Comparison of ENCODE assay signal across 10 cellular contexts in genomic region chr5:143536364-143536763, GRCh38.
DNase-seq lines count a peak whose midpoint lies in the region; ATAC-seq and TF ChIP-seq lines count a peak whose summit lies in the region.
"Had no signal": no experiment of that assay in that cellular context is flagged by ENCODE, and none has a peak within 500 bp of the region (broad histone marks: within the 10 kb centered on the region; RNA-seq: fewer than 3 reads in every experiment).

No MANE protein-coding gene starts in this region.

- no peaks in the 10 kb centered on the region for H4K20me1 ChIP-seq in neural progenitor cell (ENCODE audit: low read depth)

- H3K9me3 ChIP-seq in MG63: peaks cover 21% of the 10 kb centered on the region
- no peaks in the 10 kb centered on the region for H3K9me3 ChIP-seq in neural progenitor cell (ENCODE audit: low read depth)

- H3K27ac Mint-ChIP-seq in neural progenitor cell: no peak overlapping the region

- DNase-seq in AG10803 (ENCODE audit: low read depth) (peak; percentile 99), MG63 (peak; percentile 98), epithelial cell of esophagus (ENCODE audit: low read depth) (peak; percentile 95), neural progenitor cell (ENCODE audit: low spot score) (no peak), GM13977 (ENCODE audit: low spot score) (no peak), NCI-H2029 (lab: John Stamatoyannopoulos, UW) (no peak), SHP77 treated with DMSO at 0.1 percent for 48 hours (lab: John Stamatoyannopoulos, UW) (no peak)
- DNase-seq: activated CD8-positive, alpha-beta memory T cell treated with anti-CD3 and anti-CD28 coated beads, Interleukin-2, amount 50 U/mL, for 4 hours; NCI-H2081 treated with DMSO at 0.1 percent for 48 hours had no signal

- no peaks in the 10 kb centered on the region for H3K4me1 ChIP-seq in neural progenitor cell

- TF ChIP-seq CTCF in AG10803 (conservative IDR thresholded peaks at IDR 0.05; ENCODE audit: low read length) (no peak), epithelial cell of esophagus (IDR thresholded peaks at IDR 0.05; ENCODE audit: insufficient read depth, low read depth, low read length, missing control alignments) (no peak), neural progenitor cell (IDR thresholded peaks at IDR 0.05) (no peak), GM13977 (IDR thresholded peaks at IDR 0.05; ENCODE audit: extremely low read depth, insufficient read depth, missing control alignments) (no peak)

- no peak overlapping the region for H3K4me2 ChIP-seq in neural progenitor cell

- no peaks in the 10 kb centered on the region for H3K79me2 ChIP-seq in neural progenitor cell (ENCODE audit: low read depth)

- H3K27me3 ChIP-seq in MG63 (no peaks in the 10 kb centered on the region), neural progenitor cell (no peaks in the 10 kb centered on the region)

- peaks cover 3% of the 10 kb centered on the region for H3K27me3 Mint-ChIP-seq in neural progenitor cell (ENCODE audit: insufficient read depth, low read depth)

- in situ Hi-C loops in GM13977 (cut with MboI; ENCODE audit: low pct_unique_long_range_greater_than_20kb, low sequenced_read_pairs, unreplicated experiment): no loop called here

- ATAC-seq in GM21737 (IDR thresholded peaks at IDR 0.05; ENCODE audit: unreplicated experiment): no peak

- H3K4me3 ChIP-seq in AG10803 (ENCODE audit: low read length): no peak overlapping the region
- H3K4me3 ChIP-seq in MG63: no peak overlapping the region
- no peak overlapping the region for H3K4me3 ChIP-seq in epithelial cell of esophagus (ENCODE audit: low read length)
- no peak overlapping the region for H3K4me3 ChIP-seq in neural progenitor cell

- H3K36me3 ChIP-seq in MG63 (peaks cover 6% of the 10 kb centered on the region; the same call in 1 of the 2 replicates), neural progenitor cell (no peaks in the 10 kb centered on the region)

- H3K4me3 Mint-ChIP-seq in neural progenitor cell: no peak overlapping the region

- no peaks in the 10 kb centered on the region for H3K36me3 Mint-ChIP-seq in neural progenitor cell

- no peaks in the 10 kb centered on the region for H3F3A ChIP-seq in neural progenitor cell (ENCODE audit: low read depth)

- H3K4me1 Mint-ChIP-seq in neural progenitor cell: peaks cover 2% of the 10 kb centered on the region

- peak overlapping the region; percentile 7 for H2AFZ ChIP-seq in neural progenitor cell (replicated peaks)

- no peak overlapping the region for H3K27ac ChIP-seq in neural progenitor cell

- no peak overlapping the region for H3K9ac ChIP-seq in neural progenitor cell

- peaks cover 4% of the 10 kb centered on the region for H3K9me3 Mint-ChIP-seq in neural progenitor cell

Comparison
In these comparisons a context has a peak if more than half of its experiments do, and no peak if none do; other contexts are left out.
1. DNase-seq: peak in AG10803 (single experiment), MG63 (single experiment) and epithelial cell of esophagus (single experiment); none in neural progenitor cell (single experiment), GM13977 (single experiment), NCI-H2029 (single experiment) and SHP77 treated with DMSO at 0.1 percent for 48 hours (single experiment).